Comparison of ENCODE assay signal across 8 cellular contexts in the genomic region with DNA sequence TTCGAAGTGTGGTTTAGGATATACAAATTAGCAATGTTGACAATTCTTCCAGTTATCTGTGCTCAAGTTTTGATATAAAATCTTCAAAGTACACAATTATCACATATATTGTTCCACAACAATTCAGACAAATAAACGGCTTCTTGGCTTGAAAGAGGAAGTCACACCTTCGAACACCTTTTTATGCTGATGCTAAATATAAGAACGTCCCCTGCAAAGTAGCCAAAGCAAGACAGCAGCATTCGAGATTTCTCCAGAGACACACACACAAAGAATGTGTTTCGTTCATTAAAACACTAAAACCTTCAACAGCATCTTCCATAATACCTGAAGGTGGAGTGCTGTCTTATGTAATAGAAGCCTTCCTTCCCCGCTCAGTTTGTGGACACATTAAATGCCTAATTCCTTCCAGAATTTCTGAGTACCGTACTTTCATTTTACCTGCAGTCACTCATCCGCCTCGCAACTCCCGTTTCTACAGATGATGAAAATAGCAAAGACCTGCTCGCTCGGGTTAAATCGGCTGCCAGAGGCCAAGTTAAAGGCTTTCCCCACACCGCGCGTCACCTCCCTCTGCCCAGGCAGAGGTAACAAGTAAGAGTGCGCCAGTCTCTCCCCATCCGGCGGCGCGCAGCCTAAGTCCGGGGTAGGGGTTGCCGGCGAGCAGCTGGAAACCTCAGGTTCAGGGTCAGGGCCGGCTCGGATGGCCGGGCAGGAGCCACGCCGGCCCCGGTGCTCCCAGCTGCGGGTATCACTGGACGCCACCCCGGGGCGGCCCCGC. TPM values are rescaled to one million over a fixed set of nuclear protein-coding genes. Genes with fewer than 3 reads are reported as not detected.
DNase-seq lines count a peak whose midpoint lies in the region; ATAC-seq, FAIRE-seq and TF ChIP-seq lines count a peak whose summit lies in the region.

No MANE protein-coding gene starts in this region.

- peak overlapping the region; percentile 47 for H3K27ac Mint-ChIP-seq in activated T-cell treated with anti-CD3 and anti-CD28 coated beads, Interleukin-2, amount 50 U/mL, for 72 hours

- H3K9me3 Mint-ChIP-seq in activated T-cell treated with anti-CD3 and anti-CD28 coated beads, Interleukin-2, amount 50 U/mL, for 72 hours, result no peaks in the 10 kb centered on the region

- peaks cover 0 to 5% of the 10 kb centered on the region in 2 donors for H3K36me3 Mint-ChIP-seq in activated T-cell treated with anti-CD3 and anti-CD28 coated beads, Interleukin-2, amount 50 U/mL, for 72 hours (ENCODE audit: insufficient read depth in 2 of 2)

- H3K4me1 Mint-ChIP-seq in activated T-cell treated with anti-CD3 and anti-CD28 coated beads, Interleukin-2, amount 50 U/mL, for 72 hours (ENCODE audit: low read depth), result peaks cover 36% of the 10 kb centered on the region

- peaks cover 40% of the 10 kb centered on the region for H3K27me3 Mint-ChIP-seq in activated T-cell treated with anti-CD3 and anti-CD28 coated beads, Interleukin-2, amount 50 U/mL, for 72 hours (ENCODE audit: low read depth)

- peak; percentile 45 for ATAC-seq in HG02763 (IDR thresholded peaks at IDR 0.05; ENCODE audit: unreplicated experiment)
- peak; percentile 67 to 70 for ATAC-seq in activated T-cell treated with anti-CD3 and anti-CD28 coated beads, Interleukin-2, amount 50 U/mL, for 72 hours (replicated peaks in 1 of 2)
- peak; percentile 50 for ATAC-seq in omental fat pad (ENCODE audit: low FRiP score)

- FAIRE-seq in urothelium cell line (lab: Jason Lieb, UNC), result no peak

- peak; percentile 22 to 47 for DNase-seq in NCI-H2081 (lab: John Stamatoyannopoulos, UW)
- DNase-seq in NCI-H2081 treated with DMSO at 0.1 percent for 48 hours (lab: John Stamatoyannopoulos, UW), result no peak
- DNase-seq in NCI-H510A (lab: John Stamatoyannopoulos, UW), result peak; percentile 51
- DNase-seq in activated T-cell treated with anti-CD3 and anti-CD28 coated beads, Interleukin-2, amount 50 U/mL, for 72 hours, result peak; percentile 70
- peak; percentile 34 for DNase-seq in germinal center (ENCODE audit: low spot score)
- no peak for DNase-seq in omental fat pad (ENCODE audit: low spot score)
- peak; percentile 69 for DNase-seq in urothelium cell line (ENCODE audit: low spot score)

- TF ChIP-seq CTCF in omental fat pad (IDR thresholded peaks at IDR 0.05), result no peak

- peak overlapping the region; percentile 93 to 97 for H3K4me3 Mint-ChIP-seq in activated T-cell treated with anti-CD3 and anti-CD28 coated beads, Interleukin-2, amount 50 U/mL, for 72 hours

RNA-seq across cellular contexts. Expression of a gene that starts 0.8 kb away (rescaled TPM):
- total RNA-seq in activated T-cell treated with anti-CD3 and anti-CD28 coated beads, Interleukin-2, amount 50 U/mL, for 72 hours, result 10 to 100 TPM; 62.9 to 81.6 TPM
- total RNA-seq in omental fat pad, result 10 to 100 TPM in 3 of 4 donors, 1 to 10 TPM in 1; 6.8 to 91.5 (median 25.6) TPM

Comparison
In these comparisons a context has a peak if more than half of its experiments do, and no peak if none do; other contexts are left out.
1. DNase-seq: peak in NCI-H2081 (2 of 2), NCI-H510A (single experiment), activated T-cell treated with anti-CD3 and anti-CD28 coated beads, Interleukin-2, amount 50 U/mL, for 72 hours (2 of 2), germinal center (single experiment) and urothelium cell line (single experiment); none in NCI-H2081 treated with DMSO at 0.1 percent for 48 hours (single experiment) and omental fat pad (single experiment).
2. Peak in every context shown above with its lines, with median percentiles within 50 percentile points of each other: ATAC-seq.